In genomic region chr2:184040230-184040629, GRCh38 we compare ENCODE assay signal across 25 cellular contexts.
A peak's percentile ranks its signal among the peaks of the same experiment; 100 is the strongest.
DNase-seq lines count a peak whose midpoint lies in the region; ATAC-seq and TF ChIP-seq lines count a peak whose summit lies in the region.
"Had no signal": no experiment of that assay in that cellular context is flagged by ENCODE, and none has a peak within 500 bp of the region (broad histone marks: within the 10 kb centered on the region; RNA-seq: fewer than 3 reads in every experiment).

No MANE protein-coding gene starts in this region.

- H3K4me3 ChIP-seq in SK-N-SH (ENCODE audit: low read depth in 2 of 2, low read length in 1 of 2) (no peak overlapping the region), mucosa of descending colon (no peak overlapping the region)
- H3K4me3 ChIP-seq: BLaER1, GM12878 had no signal

- H3K9me3 ChIP-seq in SK-N-SH, result no peaks in the 10 kb centered on the region
- H3K9me3 ChIP-seq in mucosa of descending colon, result no peaks in the 10 kb centered on the region
- H3K9me3 ChIP-seq: BE2C, BLaER1 had no signal

- TF ChIP-seq EP300 in SK-N-SH (IDR thresholded peaks at IDR 0.05; ENCODE audit: borderline replicate concordance in 1 of 2, low read depth in 1 of 2, low read length in 1 of 2), result no peak

- no peak for DNase-seq in SK-N-SH
- DNase-seq in amniotic epithelial cell (ENCODE audit: low read depth), result peak; percentile 61
- no peak for DNase-seq in left colon
- no peak for DNase-seq in mucosa of descending colon
- DNase-seq in NCI-H82 (lab: John Stamatoyannopoulos, UW), result no peak
- no peak for DNase-seq in activated CD4-positive, alpha-beta T cell treated with anti-CD3 and anti-CD28 coated beads for 48 hours
- DNase-seq: ACHN; BE2C; C1 segment of cervical spinal cord; CD4-positive, alpha-beta memory T cell; CD4-positive, CD25-positive, alpha-beta regulatory T cell; CD8-positive, alpha-beta memory T cell; COR-L47; DMS 273 treated with DMSO at 0.1 percent for 48 hours; DMS153; DMS53; DMS79; DND-41; EL; GDM1 had no signal

- ATAC-seq in SK-N-SH treated with all-trans-retinoic acid at 6 μM for 48 hours, result peak; percentile 18; the same call in 2 of the 3 replicates
- peak; percentile 90 for ATAC-seq in left colon
- peak; percentile 73 for ATAC-seq in mucosa of descending colon
- ATAC-seq in GM21423 (IDR thresholded peaks at IDR 0.05; ENCODE audit: unreplicated experiment), result no peak
- ATAC-seq: GM12878 had no signal

- H3K9me2 ChIP-seq in SK-N-SH, result no peaks in the 10 kb centered on the region

- no peaks in the 10 kb centered on the region for H4K20me1 ChIP-seq in SK-N-SH (ENCODE audit: insufficient read depth)
- H4K20me1 ChIP-seq: BLaER1 had no signal

- TF ChIP-seq CTCF in SK-N-SH (IDR thresholded peaks at IDR 0.05), result no peak
- TF ChIP-seq CTCF in mucosa of descending colon (IDR thresholded peaks at IDR 0.05), result no peak

- intact Hi-C loops in left colon (cut with DNase I, micrococcal nuclease) (no loop called here), mucosa of descending colon (cut with DNase I, micrococcal nuclease) (no loop called here)

- POLR2A ChIA-PET in SK-N-SH (lab: Yijun Ruan, JAX), result no interaction called here

- H2AFZ ChIP-seq in SK-N-SH (ENCODE audit: low read depth), result no peak overlapping the region

- H3K9ac ChIP-seq in SK-N-SH, result no peak overlapping the region
- H3K9ac ChIP-seq: BLaER1 had no signal

- no peaks in the 10 kb centered on the region for H3K27me3 ChIP-seq in SK-N-SH (ENCODE audit: insufficient read depth)
- H3K27me3 ChIP-seq: BE2C, BLaER1 had no signal

- H3F3A ChIP-seq in SK-N-SH (replicated peaks; ENCODE audit: insufficient read depth), result no peaks in the 10 kb centered on the region

- no peak overlapping the region for H3K27ac ChIP-seq in SK-N-SH (ENCODE audit: low read depth in 2 of 2, low read length in 1 of 2)
- H3K27ac ChIP-seq: 22Rv1, BLaER1 had no signal

- H3K36me3 ChIP-seq in SK-N-SH (replicated peaks in 1 of 2; ENCODE audit: control insufficient read depth in 1 of 2, insufficient read depth in 2 of 2, low read length in 1 of 2) (no peaks in the 10 kb centered on the region), mucosa of descending colon (ENCODE audit: low read depth) (no peaks in the 10 kb centered on the region)
- H3K36me3 ChIP-seq: BE2C, BLaER1 had no signal

- no peak overlapping the region for H3K4me2 ChIP-seq in SK-N-SH
- H3K4me2 ChIP-seq: BLaER1 had no signal

- TF ChIP-seq RAD21 in SK-N-SH (IDR thresholded peaks at IDR 0.05; ENCODE audit: low read length), result no peak

- 57% methylated on average over 1 of the region's 1 CpG for WGBS in SK-N-SH (ENCODE audit: low lambda C conversion rate)

- CTCF ChIA-PET in SK-N-SH (lab: Yijun Ruan, JAX), result no interaction called here

- no peaks in the 10 kb centered on the region; a peak in 1 of 4 replicates for H3K4me1 ChIP-seq in SK-N-SH (ENCODE audit: control insufficient read depth in 1 of 2, insufficient read depth in 2 of 2, low read depth in 1 of 2, low read length in 1 of 2)
- H3K4me1 ChIP-seq in mucosa of descending colon (ENCODE audit: low read depth), result no peaks in the 10 kb centered on the region
- H3K4me1 ChIP-seq: BLaER1 had no signal

- H3K79me2 ChIP-seq in SK-N-SH (ENCODE audit: insufficient read depth), result no peaks in the 10 kb centered on the region

TF ChIP-seq in SK-N-SH treated with all-trans-retinoic acid at 6 μM for 48 hours, 23 proteins besides CTCF, POLR2A, EP300 and RAD21:
- TF ChIP-seq CSDC2 (CRISPR knock-in tag; IDR thresholded peaks at IDR 0.05), result no peak
- no peak for TF ChIP-seq BACH2 (CRISPR knock-in tag; IDR thresholded peaks at IDR 0.05; ENCODE audit: borderline replicate concordance)
- no peak for TF ChIP-seq ZFP3 (CRISPR knock-in tag; IDR thresholded peaks at IDR 0.05)
- TF ChIP-seq OSR1 (CRISPR knock-in tag; IDR thresholded peaks at IDR 0.05), result no peak
- no peak for TF ChIP-seq ARNTL (CRISPR knock-in tag; IDR thresholded peaks at IDR 0.05; ENCODE audit: borderline replicate concordance, low read depth)
- TF ChIP-seq PPARA (CRISPR knock-in tag; IDR thresholded peaks at IDR 0.05; ENCODE audit: borderline replicate concordance), result no peak
- TF ChIP-seq, protein P1, sequence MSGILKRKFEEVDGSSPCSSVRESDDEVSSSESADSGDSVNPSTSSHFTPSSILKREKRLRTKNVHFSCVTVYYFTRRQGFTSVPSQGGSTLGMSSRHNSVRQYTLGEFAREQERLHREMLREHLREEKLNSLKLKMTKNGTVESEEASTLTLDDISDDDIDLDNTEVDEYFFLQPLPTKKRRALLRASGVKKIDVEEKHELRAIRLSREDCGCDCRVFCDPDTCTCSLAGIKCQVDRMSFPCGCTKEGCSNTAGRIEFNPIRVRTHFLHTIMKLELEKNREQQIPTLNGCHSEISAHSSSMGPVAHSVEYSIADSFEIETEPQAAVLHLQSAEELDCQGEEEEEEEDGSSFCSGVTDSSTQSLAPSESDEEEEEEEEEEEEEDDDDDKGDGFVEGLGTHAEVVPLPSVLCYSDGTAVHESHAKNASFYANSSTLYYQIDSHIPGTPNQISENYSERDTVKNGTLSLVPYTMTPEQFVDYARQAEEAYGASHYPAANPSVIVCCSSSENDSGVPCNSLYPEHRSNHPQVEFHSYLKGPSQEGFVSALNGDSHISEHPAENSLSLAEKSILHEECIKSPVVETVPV (CRISPR knock-in tag; IDR thresholded peaks at IDR 0.05), result no peak
- no peak for TF ChIP-seq RARB (CRISPR knock-in tag; IDR thresholded peaks at IDR 0.05)

TF ChIP-seq in SK-N-SH, 30 proteins besides CTCF, POLR2A, EP300 and RAD21 (continues in another document):
- TF ChIP-seq, protein P2, sequence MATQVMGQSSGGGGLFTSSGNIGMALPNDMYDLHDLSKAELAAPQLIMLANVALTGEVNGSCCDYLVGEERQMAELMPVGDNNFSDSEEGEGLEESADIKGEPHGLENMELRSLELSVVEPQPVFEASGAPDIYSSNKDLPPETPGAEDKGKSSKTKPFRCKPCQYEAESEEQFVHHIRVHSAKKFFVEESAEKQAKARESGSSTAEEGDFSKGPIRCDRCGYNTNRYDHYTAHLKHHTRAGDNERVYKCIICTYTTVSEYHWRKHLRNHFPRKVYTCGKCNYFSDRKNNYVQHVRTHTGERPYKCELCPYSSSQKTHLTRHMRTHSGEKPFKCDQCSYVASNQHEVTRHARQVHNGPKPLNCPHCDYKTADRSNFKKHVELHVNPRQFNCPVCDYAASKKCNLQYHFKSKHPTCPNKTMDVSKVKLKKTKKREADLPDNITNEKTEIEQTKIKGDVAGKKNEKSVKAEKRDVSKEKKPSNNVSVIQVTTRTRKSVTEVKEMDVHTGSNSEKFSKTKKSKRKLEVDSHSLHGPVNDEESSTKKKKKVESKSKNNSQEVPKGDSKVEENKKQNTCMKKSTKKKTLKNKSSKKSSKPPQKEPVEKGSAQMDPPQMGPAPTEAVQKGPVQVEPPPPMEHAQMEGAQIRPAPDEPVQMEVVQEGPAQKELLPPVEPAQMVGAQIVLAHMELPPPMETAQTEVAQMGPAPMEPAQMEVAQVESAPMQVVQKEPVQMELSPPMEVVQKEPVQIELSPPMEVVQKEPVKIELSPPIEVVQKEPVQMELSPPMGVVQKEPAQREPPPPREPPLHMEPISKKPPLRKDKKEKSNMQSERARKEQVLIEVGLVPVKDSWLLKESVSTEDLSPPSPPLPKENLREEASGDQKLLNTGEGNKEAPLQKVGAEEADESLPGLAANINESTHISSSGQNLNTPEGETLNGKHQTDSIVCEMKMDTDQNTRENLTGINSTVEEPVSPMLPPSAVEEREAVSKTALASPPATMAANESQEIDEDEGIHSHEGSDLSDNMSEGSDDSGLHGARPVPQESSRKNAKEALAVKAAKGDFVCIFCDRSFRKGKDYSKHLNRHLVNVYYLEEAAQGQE (IDR thresholded peaks at IDR 0.05; ENCODE audit: low read depth, low read length), result no peak
- no peak for TF ChIP-seq NRF1 (IDR thresholded peaks at IDR 0.05; ENCODE audit: low read depth, low read length)
- TF ChIP-seq, protein P3, sequence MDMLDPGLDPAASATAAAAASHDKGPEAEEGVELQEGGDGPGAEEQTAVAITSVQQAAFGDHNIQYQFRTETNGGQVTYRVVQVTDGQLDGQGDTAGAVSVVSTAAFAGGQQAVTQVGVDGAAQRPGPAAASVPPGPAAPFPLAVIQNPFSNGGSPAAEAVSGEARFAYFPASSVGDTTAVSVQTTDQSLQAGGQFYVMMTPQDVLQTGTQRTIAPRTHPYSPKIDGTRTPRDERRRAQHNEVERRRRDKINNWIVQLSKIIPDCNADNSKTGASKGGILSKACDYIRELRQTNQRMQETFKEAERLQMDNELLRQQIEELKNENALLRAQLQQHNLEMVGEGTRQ (IDR thresholded peaks at IDR 0.05; ENCODE audit: borderline replicate concordance, low read depth, low read length), result no peak
- no peak for TF ChIP-seq IRF3 (IDR thresholded peaks at IDR 0.05; ENCODE audit: low read depth, low read length)
- TF ChIP-seq TCF12 (IDR thresholded peaks at IDR 0.05), result no peak
- no peak for TF ChIP-seq ZBTB33 (IDR thresholded peaks at IDR 0.05; ENCODE audit: borderline replicate concordance, low read depth)
- no peak for TF ChIP-seq GATA2 (CRISPR knock-in tag; IDR thresholded peaks at IDR 0.05)
- TF ChIP-seq SIN3A (IDR thresholded peaks at IDR 0.05; ENCODE audit: borderline replicate concordance, low read depth, low read length), result no peak
- TF ChIP-seq MEF2A (IDR thresholded peaks at IDR 0.05; ENCODE audit: borderline replicate concordance, low read depth), result no peak
- TF ChIP-seq ELF1 (IDR thresholded peaks at IDR 0.05), result no peak
